ENCODE assay signal across 26 cellular contexts in genomic region chr12:27762757-27763156, GRCh38. TPM values are rescaled to one million over a fixed set of nuclear protein-coding genes. Genes with fewer than 3 reads are reported as not detected.
DNase-seq lines count a peak whose midpoint lies in the region; ATAC-seq and TF ChIP-seq lines count a peak whose summit lies in the region.
"Had no signal": no experiment of that assay in that cellular context is flagged by ENCODE, and none has a peak within 500 bp of the region (broad histone marks: within the 10 kb centered on the region; RNA-seq: fewer than 3 reads in every experiment).

No MANE protein-coding gene starts in this region.

- no peak overlapping the region for H3K4me3 ChIP-seq in endodermal cell (ENCODE audit: low read length)
- H3K4me3 ChIP-seq: breast epithelium, pancreas, transverse colon had no signal

- H3K4me1 Mint-ChIP-seq in activated CD8-positive, alpha-beta memory T cell treated with anti-CD3 and anti-CD28 coated beads, Interleukin-2, amount 10 ng/mL, durations not matched to agents 7 days and 5 days = peaks cover 10% of the 10 kb centered on the region
- peaks cover 9% of the 10 kb centered on the region for H3K4me1 Mint-ChIP-seq in activated naive CD8-positive, alpha-beta T cell treated with anti-CD3 and anti-CD28 coated beads, Interleukin-2, amount 50 U/mL, for 24 hours
- H3K4me1 Mint-ChIP-seq in endodermal cell = no peaks in the 10 kb centered on the region
- H3K4me1 Mint-ChIP-seq: memory B cell, neural crest cell had no signal

- no peaks in the 10 kb centered on the region for H3K9me3 ChIP-seq in endodermal cell (ENCODE audit: control insufficient read depth, low read length)
- H3K9me3 ChIP-seq: BE2C, breast epithelium, pancreas, transverse colon had no signal

- no peak overlapping the region for H3K27ac ChIP-seq in endodermal cell (ENCODE audit: low read depth, low read length)
- H3K27ac ChIP-seq: breast epithelium, pancreas, transverse colon, WERI-Rb-1 had no signal

- CTCF ChIA-PET in activated CD8-positive, alpha-beta memory T cell treated with anti-CD3 and anti-CD28 coated beads, Interleukin-2, amount 10 ng/mL, durations not matched to agents 7 days and 5 days (lab: Charles Lee) = interaction anchor here (1.0 kb wide), 1 partner anchor 1309 kb away, joined by 3 read pairs; no protein-coding TSS in a partner anchor

- in situ Hi-C loops in GM13976 (cut with MboI; ENCODE audit: low sequenced_read_pairs, unreplicated experiment) = no loop called here

- TF ChIP-seq CTCF in GM13976 (IDR thresholded peaks at IDR 0.05; ENCODE audit: borderline replicate concordance, control extremely low read depth, extremely low read depth, insufficient read depth, missing control alignments) (no peak), endodermal cell (conservative IDR thresholded peaks at IDR 0.05) (no peak)

- H3K36me3 Mint-ChIP-seq in activated CD8-positive, alpha-beta memory T cell treated with anti-CD3 and anti-CD28 coated beads, Interleukin-2, amount 10 ng/mL, durations not matched to agents 7 days and 5 days = no peaks in the 10 kb centered on the region
- H3K36me3 Mint-ChIP-seq in activated naive CD8-positive, alpha-beta T cell treated with anti-CD3 and anti-CD28 coated beads, Interleukin-2, amount 50 U/mL, for 24 hours (ENCODE audit: low read depth) = peaks cover 2% of the 10 kb centered on the region
- peaks cover 4% of the 10 kb centered on the region for H3K36me3 Mint-ChIP-seq in endodermal cell (ENCODE audit: low read depth)
- H3K36me3 Mint-ChIP-seq: memory B cell had no signal

- no peak overlapping the region for H3K4me3 Mint-ChIP-seq in activated CD8-positive, alpha-beta memory T cell treated with anti-CD3 and anti-CD28 coated beads, Interleukin-2, amount 10 ng/mL, durations not matched to agents 7 days and 5 days
- no peak overlapping the region for H3K4me3 Mint-ChIP-seq in activated naive CD8-positive, alpha-beta T cell treated with anti-CD3 and anti-CD28 coated beads, Interleukin-2, amount 50 U/mL, for 24 hours
- no peak overlapping the region for H3K4me3 Mint-ChIP-seq in endodermal cell
- H3K4me3 Mint-ChIP-seq: CD8-positive, alpha-beta memory T cell; memory B cell; neural crest cell had no signal

- H3K27ac Mint-ChIP-seq in activated CD8-positive, alpha-beta memory T cell treated with anti-CD3 and anti-CD28 coated beads, Interleukin-2, amount 10 ng/mL, durations not matched to agents 7 days and 5 days = no peak overlapping the region
- no peak overlapping the region for H3K27ac Mint-ChIP-seq in activated naive CD8-positive, alpha-beta T cell treated with anti-CD3 and anti-CD28 coated beads, Interleukin-2, amount 50 U/mL, for 24 hours
- H3K27ac Mint-ChIP-seq in endodermal cell = no peak overlapping the region
- H3K27ac Mint-ChIP-seq: memory B cell had no signal

- ATAC-seq in activated CD8-positive, alpha-beta memory T cell treated with anti-CD3 and anti-CD28 coated beads, Interleukin-2, amount 10 ng/mL, durations not matched to agents 7 days and 5 days = peak; percentile 51
- peak; percentile 57 for ATAC-seq in activated naive CD8-positive, alpha-beta T cell treated with anti-CD3 and anti-CD28 coated beads, Interleukin-2, amount 50 U/mL, for 24 hours
- ATAC-seq in HG02852 (IDR thresholded peaks at IDR 0.05; ENCODE audit: unreplicated experiment) = no peak
- ATAC-seq: left lobe of liver, pancreas, PC-3 had no signal

- 90 to 92% methylated on average over 2 of the region's 2 CpGs for WGBS in endodermal cell (ENCODE audit: insufficient coverage in 1 of 2, insufficient read length in 1 of 2), 2 experiments

- peaks cover 3% of the 10 kb centered on the region for H3K36me3 ChIP-seq in endodermal cell (ENCODE audit: control insufficient read depth, insufficient read depth, low read length)
- H3K36me3 ChIP-seq: BE2C, breast epithelium, pancreas, transverse colon, WERI-Rb-1 had no signal

- no peaks in the 10 kb centered on the region for H3K27me3 Mint-ChIP-seq in activated CD8-positive, alpha-beta memory T cell treated with anti-CD3 and anti-CD28 coated beads, Interleukin-2, amount 10 ng/mL, durations not matched to agents 7 days and 5 days
- H3K27me3 Mint-ChIP-seq in activated naive CD8-positive, alpha-beta T cell treated with anti-CD3 and anti-CD28 coated beads, Interleukin-2, amount 50 U/mL, for 24 hours = no peaks in the 10 kb centered on the region
- no peaks in the 10 kb centered on the region for H3K27me3 Mint-ChIP-seq in endodermal cell (ENCODE audit: insufficient read depth)
- H3K27me3 Mint-ChIP-seq: CD8-positive, alpha-beta memory T cell; memory B cell had no signal

- H3K4me1 ChIP-seq in endodermal cell (ENCODE audit: control insufficient read depth, insufficient read depth, low read length) = no peaks in the 10 kb centered on the region
- H3K4me1 ChIP-seq: BE2C, breast epithelium, pancreas, transverse colon had no signal

- DNase-seq in activated CD8-positive, alpha-beta memory T cell treated with anti-CD3 and anti-CD28 coated beads, Interleukin-2, amount 10 ng/mL, durations not matched to agents 7 days and 5 days = no peak
- no peak for DNase-seq in activated CD8-positive, alpha-beta memory T cell treated with anti-CD3 and anti-CD28 coated beads, Interleukin-2, amount 50 U/mL, for 48 hours
- DNase-seq in GM13976 (ENCODE audit: low spot score) (peak; percentile 31), M059J (ENCODE audit: low read depth) (peak; percentile 45), AG08395 (ENCODE audit: low spot score) (no peak), endodermal cell (no peak)
- no peak for DNase-seq in activated naive CD8-positive, alpha-beta T cell treated with anti-CD3 and anti-CD28 coated beads, Interleukin-2, amount 50 U/mL, for 24 hours
- DNase-seq: BE2C; CD8-positive, alpha-beta memory T cell; DMS153; NCI-H1048; NCI-H187; NCI-H2171; NCI-H510A; pancreas; PC-3; retina; Right ventricle myocardium superior; small intestine; transverse colon; WERI-Rb-1 had no signal

- no peak overlapping the region for H3K9ac ChIP-seq in endodermal cell (ENCODE audit: extremely low read depth, low read length, poor library complexity, severe bottlenecking)

- H3K27me3 ChIP-seq in endodermal cell (ENCODE audit: control insufficient read depth, insufficient read depth, low read length, poor library complexity, severe bottlenecking) = no peaks in the 10 kb centered on the region
- H3K27me3 ChIP-seq: BE2C, breast epithelium, pancreas, transverse colon had no signal

- H3K9me3 Mint-ChIP-seq in activated CD8-positive, alpha-beta memory T cell treated with anti-CD3 and anti-CD28 coated beads, Interleukin-2, amount 10 ng/mL, durations not matched to agents 7 days and 5 days (ENCODE audit: low read depth) = no peaks in the 10 kb centered on the region
- H3K9me3 Mint-ChIP-seq in activated naive CD8-positive, alpha-beta T cell treated with anti-CD3 and anti-CD28 coated beads, Interleukin-2, amount 50 U/mL, for 24 hours = no peaks in the 10 kb centered on the region
- no peaks in the 10 kb centered on the region for H3K9me3 Mint-ChIP-seq in endodermal cell
- H3K9me3 Mint-ChIP-seq: CD8-positive, alpha-beta memory T cell; memory B cell; neural crest cell had no signal

RNA-seq across cellular contexts. Expression of gene KLHL42, which starts 17.3 kb away (rescaled TPM):
- total RNA-seq in activated CD8-positive, alpha-beta memory T cell treated with anti-CD3 and anti-CD28 coated beads, Interleukin-2, amount 10 ng/mL, durations not matched to agents 7 days and 5 days = 10 to 100 TPM; 12.6 to 14.7 TPM
- total RNA-seq in M059J (2014; rRNA removed; shearing (Covaris generic)) = 9.1 and 13.2 TPM in 2 replicates
- total RNA-seq in endodermal cell = 10 to 100 TPM; 30.4 to 53.0 TPM
- 17.2 TPM for polyA plus RNA-seq in endodermal cell (2013, experiment 1 of 2)
- 16.7 TPM for polyA plus RNA-seq in endodermal cell (2013, experiment 2 of 2)

RNA-seq across cellular contexts. Expression of gene MANSC4, which starts 17.3 kb away (rescaled TPM):
- total RNA-seq in activated CD8-positive, alpha-beta memory T cell treated with anti-CD3 and anti-CD28 coated beads, Interleukin-2, amount 10 ng/mL, durations not matched to agents 7 days and 5 days = not detected
- not detected in 2 replicates for total RNA-seq in M059J (2014; rRNA removed; shearing (Covaris generic))
- not detected for total RNA-seq in endodermal cell
- not detected for polyA plus RNA-seq in endodermal cell (2013, experiment 1 of 2)
- not detected for polyA plus RNA-seq in endodermal cell (2013, experiment 2 of 2)
- total RNA-seq: CD8-positive, alpha-beta memory T cell; left lobe of liver; neural crest cell; Right ventricle myocardium superior; transverse colon had no signal
- polyA plus RNA-seq: CD8-positive, alpha-beta memory T cell; small intestine had no signal

RNA-seq across cellular contexts. Expression of gene MRPS35, which starts 52.1 kb away (rescaled TPM):
- 10 to 100 TPM; 28.8 to 39.9 TPM for total RNA-seq in activated CD8-positive, alpha-beta memory T cell treated with anti-CD3 and anti-CD28 coated beads, Interleukin-2, amount 10 ng/mL, durations not matched to agents 7 days and 5 days
- total RNA-seq in M059J (2014; rRNA removed; shearing (Covaris generic)) = 66.7 and 97.6 TPM in 2 replicates
- total RNA-seq in endodermal cell = 10 to 100 TPM; 33.7 to 62.6 TPM
- 48.6 TPM for polyA plus RNA-seq in endodermal cell (2013, experiment 1 of 2)
- 44.9 TPM for polyA plus RNA-seq in endodermal cell (2013, experiment 2 of 2)

Comparison
In these comparisons a context has a peak if more than half of its experiments do, and no peak if none do; other contexts are left out.
1. DNase-seq: peak in GM13976 (single experiment) and M059J (single experiment); none in activated CD8-positive, alpha-beta memory T cell treated with anti-CD3 and anti-CD28 coated beads, Interleukin-2, amount 10 ng/mL, durations not matched to agents 7 days and 5 days (single experiment), activated CD8-positive, alpha-beta memory T cell treated with anti-CD3 and anti-CD28 coated beads, Interleukin-2, amount 50 U/mL, for 48 hours (single experiment), activated naive CD8-positive, alpha-beta T cell treated with anti-CD3 and anti-CD28 coated beads, Interleukin-2, amount 50 U/mL, for 24 hours (single experiment), AG08395 (single experiment) and endodermal cell (single experiment).